1 cellular context compared by ENCODE assay signal in genomic region chr17:76188213-76189060, GRCh38.
TF ChIP-seq lines count a peak whose summit lies in the region.

No MANE protein-coding gene starts in this region.

TF ChIP-seq in H1, 55 proteins besides CTCF, POLR2A, EP300 and RAD21:
- TF ChIP-seq GTF2F1 (IDR thresholded peaks at IDR 0.05; ENCODE audit: borderline replicate concordance, low read depth, low read length) (no peak), SIN3A (conservative IDR thresholded peaks at IDR 0.05 in 1 of 2, IDR thresholded peaks at IDR 0.05 in 1 of 2; ENCODE audit: low read depth in 1 of 2, low read length in 2 of 2) (no peak), POU5F1 (IDR thresholded peaks at IDR 0.05; ENCODE audit: low read depth, low read length) (no peak), BACH1 (IDR thresholded peaks at IDR 0.05; ENCODE audit: low read length) (no peak), CBX8 (IDR thresholded peaks at IDR 0.05; ENCODE audit: borderline replicate concordance, low read depth, low read length) (no peak), SP1 (IDR thresholded peaks at IDR 0.05; ENCODE audit: low read depth, low read length) (no peak), TAF1 (IDR thresholded peaks at IDR 0.05; ENCODE audit: low read depth, low read length) (no peak), ASH2L (IDR thresholded peaks at IDR 0.05; ENCODE audit: low read length) (no peak), CHD1 (IDR thresholded peaks at IDR 0.05; ENCODE audit: low read depth, low read length) (no peak), BRCA1 (IDR thresholded peaks at IDR 0.05; ENCODE audit: low read depth, low read length) (no peak), RBBP5 (IDR thresholded peaks at IDR 0.05; ENCODE audit: borderline replicate concordance, low read depth, low read length) (no peak), JUN (IDR thresholded peaks at IDR 0.05; ENCODE audit: low read depth, low read length) (no peak), SP4 (IDR thresholded peaks at IDR 0.05; ENCODE audit: low read length) (no peak), HDAC6 (IDR thresholded peaks at IDR 0.05; ENCODE audit: low read depth, low read length) (no peak)
- TF ChIP-seq, protein P1, sequence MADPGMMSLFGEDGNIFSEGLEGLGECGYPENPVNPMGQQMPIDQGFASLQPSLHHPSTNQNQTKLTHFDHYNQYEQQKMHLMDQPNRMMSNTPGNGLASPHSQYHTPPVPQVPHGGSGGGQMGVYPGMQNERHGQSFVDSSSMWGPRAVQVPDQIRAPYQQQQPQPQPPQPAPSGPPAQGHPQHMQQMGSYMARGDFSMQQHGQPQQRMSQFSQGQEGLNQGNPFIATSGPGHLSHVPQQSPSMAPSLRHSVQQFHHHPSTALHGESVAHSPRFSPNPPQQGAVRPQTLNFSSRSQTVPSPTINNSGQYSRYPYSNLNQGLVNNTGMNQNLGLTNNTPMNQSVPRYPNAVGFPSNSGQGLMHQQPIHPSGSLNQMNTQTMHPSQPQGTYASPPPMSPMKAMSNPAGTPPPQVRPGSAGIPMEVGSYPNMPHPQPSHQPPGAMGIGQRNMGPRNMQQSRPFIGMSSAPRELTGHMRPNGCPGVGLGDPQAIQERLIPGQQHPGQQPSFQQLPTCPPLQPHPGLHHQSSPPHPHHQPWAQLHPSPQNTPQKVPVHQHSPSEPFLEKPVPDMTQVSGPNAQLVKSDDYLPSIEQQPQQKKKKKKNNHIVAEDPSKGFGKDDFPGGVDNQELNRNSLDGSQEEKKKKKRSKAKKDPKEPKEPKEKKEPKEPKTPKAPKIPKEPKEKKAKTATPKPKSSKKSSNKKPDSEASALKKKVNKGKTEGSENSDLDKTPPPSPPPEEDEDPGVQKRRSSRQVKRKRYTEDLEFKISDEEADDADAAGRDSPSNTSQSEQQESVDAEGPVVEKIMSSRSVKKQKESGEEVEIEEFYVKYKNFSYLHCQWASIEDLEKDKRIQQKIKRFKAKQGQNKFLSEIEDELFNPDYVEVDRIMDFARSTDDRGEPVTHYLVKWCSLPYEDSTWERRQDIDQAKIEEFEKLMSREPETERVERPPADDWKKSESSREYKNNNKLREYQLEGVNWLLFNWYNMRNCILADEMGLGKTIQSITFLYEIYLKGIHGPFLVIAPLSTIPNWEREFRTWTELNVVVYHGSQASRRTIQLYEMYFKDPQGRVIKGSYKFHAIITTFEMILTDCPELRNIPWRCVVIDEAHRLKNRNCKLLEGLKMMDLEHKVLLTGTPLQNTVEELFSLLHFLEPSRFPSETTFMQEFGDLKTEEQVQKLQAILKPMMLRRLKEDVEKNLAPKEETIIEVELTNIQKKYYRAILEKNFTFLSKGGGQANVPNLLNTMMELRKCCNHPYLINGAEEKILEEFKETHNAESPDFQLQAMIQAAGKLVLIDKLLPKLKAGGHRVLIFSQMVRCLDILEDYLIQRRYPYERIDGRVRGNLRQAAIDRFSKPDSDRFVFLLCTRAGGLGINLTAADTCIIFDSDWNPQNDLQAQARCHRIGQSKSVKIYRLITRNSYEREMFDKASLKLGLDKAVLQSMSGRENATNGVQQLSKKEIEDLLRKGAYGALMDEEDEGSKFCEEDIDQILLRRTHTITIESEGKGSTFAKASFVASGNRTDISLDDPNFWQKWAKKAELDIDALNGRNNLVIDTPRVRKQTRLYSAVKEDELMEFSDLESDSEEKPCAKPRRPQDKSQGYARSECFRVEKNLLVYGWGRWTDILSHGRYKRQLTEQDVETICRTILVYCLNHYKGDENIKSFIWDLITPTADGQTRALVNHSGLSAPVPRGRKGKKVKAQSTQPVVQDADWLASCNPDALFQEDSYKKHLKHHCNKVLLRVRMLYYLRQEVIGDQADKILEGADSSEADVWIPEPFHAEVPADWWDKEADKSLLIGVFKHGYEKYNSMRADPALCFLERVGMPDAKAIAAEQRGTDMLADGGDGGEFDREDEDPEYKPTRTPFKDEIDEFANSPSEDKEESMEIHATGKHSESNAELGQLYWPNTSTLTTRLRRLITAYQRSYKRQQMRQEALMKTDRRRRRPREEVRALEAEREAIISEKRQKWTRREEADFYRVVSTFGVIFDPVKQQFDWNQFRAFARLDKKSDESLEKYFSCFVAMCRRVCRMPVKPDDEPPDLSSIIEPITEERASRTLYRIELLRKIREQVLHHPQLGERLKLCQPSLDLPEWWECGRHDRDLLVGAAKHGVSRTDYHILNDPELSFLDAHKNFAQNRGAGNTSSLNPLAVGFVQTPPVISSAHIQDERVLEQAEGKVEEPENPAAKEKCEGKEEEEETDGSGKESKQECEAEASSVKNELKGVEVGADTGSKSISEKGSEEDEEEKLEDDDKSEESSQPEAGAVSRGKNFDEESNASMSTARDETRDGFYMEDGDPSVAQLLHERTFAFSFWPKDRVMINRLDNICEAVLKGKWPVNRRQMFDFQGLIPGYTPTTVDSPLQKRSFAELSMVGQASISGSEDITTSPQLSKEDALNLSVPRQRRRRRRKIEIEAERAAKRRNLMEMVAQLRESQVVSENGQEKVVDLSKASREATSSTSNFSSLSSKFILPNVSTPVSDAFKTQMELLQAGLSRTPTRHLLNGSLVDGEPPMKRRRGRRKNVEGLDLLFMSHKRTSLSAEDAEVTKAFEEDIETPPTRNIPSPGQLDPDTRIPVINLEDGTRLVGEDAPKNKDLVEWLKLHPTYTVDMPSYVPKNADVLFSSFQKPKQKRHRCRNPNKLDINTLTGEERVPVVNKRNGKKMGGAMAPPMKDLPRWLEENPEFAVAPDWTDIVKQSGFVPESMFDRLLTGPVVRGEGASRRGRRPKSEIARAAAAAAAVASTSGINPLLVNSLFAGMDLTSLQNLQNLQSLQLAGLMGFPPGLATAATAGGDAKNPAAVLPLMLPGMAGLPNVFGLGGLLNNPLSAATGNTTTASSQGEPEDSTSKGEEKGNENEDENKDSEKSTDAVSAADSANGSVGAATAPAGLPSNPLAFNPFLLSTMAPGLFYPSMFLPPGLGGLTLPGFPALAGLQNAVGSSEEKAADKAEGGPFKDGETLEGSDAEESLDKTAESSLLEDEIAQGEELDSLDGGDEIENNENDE (IDR thresholded peaks at IDR 0.05; ENCODE audit: insufficient replicate concordance, low read length) = no peak
